Comparison of ENCODE assay signal across 2 cellular contexts in the genomic region with DNA sequence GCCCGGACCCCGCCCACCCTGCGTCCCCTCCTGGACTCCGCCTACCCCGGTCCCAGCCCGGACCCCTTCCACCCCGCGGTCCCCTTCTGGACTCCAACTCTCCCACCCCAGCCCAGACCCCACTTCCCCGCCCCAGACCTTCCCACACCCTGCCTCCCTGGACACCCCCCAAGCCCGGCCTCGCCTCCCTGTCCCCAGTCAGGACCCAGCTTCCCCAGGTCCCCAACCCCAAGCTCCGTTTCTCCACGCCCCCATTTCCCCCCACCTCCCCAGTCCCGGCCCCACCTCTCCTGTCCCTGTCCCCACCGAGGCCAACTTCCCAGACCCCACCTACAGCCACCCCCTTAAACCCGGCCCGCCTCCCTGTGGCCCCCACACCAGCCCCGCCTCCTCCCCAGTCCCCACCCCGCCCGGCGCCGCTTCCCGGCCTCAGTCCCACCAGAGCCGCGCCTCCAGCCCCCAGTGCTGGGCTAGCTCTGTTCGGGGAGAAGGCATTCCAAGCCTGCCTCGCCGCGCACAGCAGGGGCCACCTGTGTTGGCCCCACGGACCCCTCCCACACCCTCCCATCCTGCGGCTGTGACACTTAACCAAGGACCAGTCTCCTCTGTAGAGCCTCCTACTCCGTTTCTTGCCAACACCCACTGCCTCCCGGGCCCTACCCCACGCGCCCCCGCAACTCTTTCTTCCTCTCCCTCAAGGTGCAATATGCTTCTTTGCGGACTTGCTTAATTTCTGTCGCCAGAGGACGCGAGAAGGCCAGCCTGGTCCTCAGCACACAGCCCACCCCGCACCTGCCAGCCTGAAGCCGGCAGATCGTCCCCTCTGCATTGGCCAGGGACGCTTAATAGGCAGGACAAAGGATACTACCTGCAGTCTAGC.
TF ChIP-seq lines count a peak whose summit lies in the region.

No MANE protein-coding gene starts in this region.

TF ChIP-seq in SK-N-SH, 30 proteins besides CTCF, POLR2A, EP300 and RAD21 (continued from another document):
- no peak for TF ChIP-seq NFIC (IDR thresholded peaks at IDR 0.05; ENCODE audit: borderline replicate concordance)
- TF ChIP-seq POLR2AphosphoS5 (IDR thresholded peaks at IDR 0.05; ENCODE audit: low read depth, low read length) = no peak
- TF ChIP-seq, protein P1, sequence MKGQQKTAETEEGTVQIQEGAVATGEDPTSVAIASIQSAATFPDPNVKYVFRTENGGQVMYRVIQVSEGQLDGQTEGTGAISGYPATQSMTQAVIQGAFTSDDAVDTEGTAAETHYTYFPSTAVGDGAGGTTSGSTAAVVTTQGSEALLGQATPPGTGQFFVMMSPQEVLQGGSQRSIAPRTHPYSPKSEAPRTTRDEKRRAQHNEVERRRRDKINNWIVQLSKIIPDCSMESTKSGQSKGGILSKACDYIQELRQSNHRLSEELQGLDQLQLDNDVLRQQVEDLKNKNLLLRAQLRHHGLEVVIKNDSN (IDR thresholded peaks at IDR 0.05; ENCODE audit: borderline replicate concordance, low read depth) = no peak
- no peak for TF ChIP-seq TEAD4 (IDR thresholded peaks at IDR 0.05; ENCODE audit: borderline replicate concordance, insufficient read depth)
- TF ChIP-seq RCOR1 (IDR thresholded peaks at IDR 0.05; ENCODE audit: low read length) = no peak
- TF ChIP-seq TCF12 (IDR thresholded peaks at IDR 0.05) = no peak
- TF ChIP-seq SMC3 (IDR thresholded peaks at IDR 0.05; ENCODE audit: low read depth, low read length) = no peak
- TF ChIP-seq NRF1 (IDR thresholded peaks at IDR 0.05; ENCODE audit: low read depth, low read length) = no peak
- TF ChIP-seq GABPA (IDR thresholded peaks at IDR 0.05; ENCODE audit: low read depth) = no peak
- no peak for TF ChIP-seq RXRA (IDR thresholded peaks at IDR 0.05; ENCODE audit: borderline replicate concordance, low read depth)
- TF ChIP-seq MEF2A (IDR thresholded peaks at IDR 0.05; ENCODE audit: borderline replicate concordance, low read depth) = no peak
- TF ChIP-seq, protein P2, sequence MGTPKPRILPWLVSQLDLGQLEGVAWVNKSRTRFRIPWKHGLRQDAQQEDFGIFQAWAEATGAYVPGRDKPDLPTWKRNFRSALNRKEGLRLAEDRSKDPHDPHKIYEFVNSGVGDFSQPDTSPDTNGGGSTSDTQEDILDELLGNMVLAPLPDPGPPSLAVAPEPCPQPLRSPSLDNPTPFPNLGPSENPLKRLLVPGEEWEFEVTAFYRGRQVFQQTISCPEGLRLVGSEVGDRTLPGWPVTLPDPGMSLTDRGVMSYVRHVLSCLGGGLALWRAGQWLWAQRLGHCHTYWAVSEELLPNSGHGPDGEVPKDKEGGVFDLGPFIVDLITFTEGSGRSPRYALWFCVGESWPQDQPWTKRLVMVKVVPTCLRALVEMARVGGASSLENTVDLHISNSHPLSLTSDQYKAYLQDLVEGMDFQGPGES (IDR thresholded peaks at IDR 0.05; ENCODE audit: low read depth, low read length) = no peak
- TF ChIP-seq ELF1 (IDR thresholded peaks at IDR 0.05) = no peak
- TF ChIP-seq, protein P3, sequence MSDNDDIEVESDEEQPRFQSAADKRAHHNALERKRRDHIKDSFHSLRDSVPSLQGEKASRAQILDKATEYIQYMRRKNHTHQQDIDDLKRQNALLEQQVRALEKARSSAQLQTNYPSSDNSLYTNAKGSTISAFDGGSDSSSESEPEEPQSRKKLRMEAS (IDR thresholded peaks at IDR 0.05; ENCODE audit: low read depth) = no peak
- no peak for TF ChIP-seq SIN3A (IDR thresholded peaks at IDR 0.05; ENCODE audit: borderline replicate concordance, low read depth, low read length)
TF ChIP-seq in SK-N-SH: peak in this region for 0.

TF ChIP-seq in SK-N-SH treated with all-trans-retinoic acid at 6 μM for 48 hours, 23 proteins besides CTCF, POLR2A, EP300 and RAD21:
- TF ChIP-seq, protein P4, sequence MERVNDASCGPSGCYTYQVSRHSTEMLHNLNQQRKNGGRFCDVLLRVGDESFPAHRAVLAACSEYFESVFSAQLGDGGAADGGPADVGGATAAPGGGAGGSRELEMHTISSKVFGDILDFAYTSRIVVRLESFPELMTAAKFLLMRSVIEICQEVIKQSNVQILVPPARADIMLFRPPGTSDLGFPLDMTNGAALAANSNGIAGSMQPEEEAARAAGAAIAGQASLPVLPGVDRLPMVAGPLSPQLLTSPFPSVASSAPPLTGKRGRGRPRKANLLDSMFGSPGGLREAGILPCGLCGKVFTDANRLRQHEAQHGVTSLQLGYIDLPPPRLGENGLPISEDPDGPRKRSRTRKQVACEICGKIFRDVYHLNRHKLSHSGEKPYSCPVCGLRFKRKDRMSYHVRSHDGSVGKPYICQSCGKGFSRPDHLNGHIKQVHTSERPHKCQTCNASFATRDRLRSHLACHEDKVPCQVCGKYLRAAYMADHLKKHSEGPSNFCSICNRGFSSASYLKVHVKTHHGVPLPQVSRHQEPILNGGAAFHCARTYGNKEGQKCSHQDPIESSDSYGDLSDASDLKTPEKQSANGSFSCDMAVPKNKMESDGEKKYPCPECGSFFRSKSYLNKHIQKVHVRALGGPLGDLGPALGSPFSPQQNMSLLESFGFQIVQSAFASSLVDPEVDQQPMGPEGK (CRISPR knock-in tag; IDR thresholded peaks at IDR 0.05; ENCODE audit: borderline replicate concordance) = no peak
- no peak for TF ChIP-seq ZFP30 (CRISPR knock-in tag; IDR thresholded peaks at IDR 0.05)
- no peak for TF ChIP-seq TOX (CRISPR knock-in tag; IDR thresholded peaks at IDR 0.05; ENCODE audit: borderline replicate concordance)
- TF ChIP-seq, protein P5, sequence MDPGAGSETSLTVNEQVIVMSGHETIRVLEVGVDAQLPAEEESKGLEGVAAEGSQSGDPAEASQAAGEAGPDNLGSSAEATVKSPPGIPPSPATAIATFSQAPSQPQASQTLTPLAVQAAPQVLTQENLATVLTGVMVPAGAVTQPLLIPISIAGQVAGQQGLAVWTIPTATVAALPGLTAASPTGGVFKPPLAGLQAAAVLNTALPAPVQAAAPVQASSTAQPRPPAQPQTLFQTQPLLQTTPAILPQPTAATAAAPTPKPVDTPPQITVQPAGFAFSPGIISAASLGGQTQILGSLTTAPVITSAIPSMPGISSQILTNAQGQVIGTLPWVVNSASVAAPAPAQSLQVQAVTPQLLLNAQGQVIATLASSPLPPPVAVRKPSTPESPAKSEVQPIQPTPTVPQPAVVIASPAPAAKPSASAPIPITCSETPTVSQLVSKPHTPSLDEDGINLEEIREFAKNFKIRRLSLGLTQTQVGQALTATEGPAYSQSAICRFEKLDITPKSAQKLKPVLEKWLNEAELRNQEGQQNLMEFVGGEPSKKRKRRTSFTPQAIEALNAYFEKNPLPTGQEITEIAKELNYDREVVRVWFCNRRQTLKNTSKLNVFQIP (CRISPR knock-in tag; IDR thresholded peaks at IDR 0.05; ENCODE audit: borderline replicate concordance, low read depth) = no peak
- TF ChIP-seq TCF4 (CRISPR knock-in tag; IDR thresholded peaks at IDR 0.05; ENCODE audit: borderline replicate concordance) = no peak
- TF ChIP-seq, protein P6, sequence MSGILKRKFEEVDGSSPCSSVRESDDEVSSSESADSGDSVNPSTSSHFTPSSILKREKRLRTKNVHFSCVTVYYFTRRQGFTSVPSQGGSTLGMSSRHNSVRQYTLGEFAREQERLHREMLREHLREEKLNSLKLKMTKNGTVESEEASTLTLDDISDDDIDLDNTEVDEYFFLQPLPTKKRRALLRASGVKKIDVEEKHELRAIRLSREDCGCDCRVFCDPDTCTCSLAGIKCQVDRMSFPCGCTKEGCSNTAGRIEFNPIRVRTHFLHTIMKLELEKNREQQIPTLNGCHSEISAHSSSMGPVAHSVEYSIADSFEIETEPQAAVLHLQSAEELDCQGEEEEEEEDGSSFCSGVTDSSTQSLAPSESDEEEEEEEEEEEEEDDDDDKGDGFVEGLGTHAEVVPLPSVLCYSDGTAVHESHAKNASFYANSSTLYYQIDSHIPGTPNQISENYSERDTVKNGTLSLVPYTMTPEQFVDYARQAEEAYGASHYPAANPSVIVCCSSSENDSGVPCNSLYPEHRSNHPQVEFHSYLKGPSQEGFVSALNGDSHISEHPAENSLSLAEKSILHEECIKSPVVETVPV (CRISPR knock-in tag; IDR thresholded peaks at IDR 0.05) = no peak
- TF ChIP-seq, protein P7, sequence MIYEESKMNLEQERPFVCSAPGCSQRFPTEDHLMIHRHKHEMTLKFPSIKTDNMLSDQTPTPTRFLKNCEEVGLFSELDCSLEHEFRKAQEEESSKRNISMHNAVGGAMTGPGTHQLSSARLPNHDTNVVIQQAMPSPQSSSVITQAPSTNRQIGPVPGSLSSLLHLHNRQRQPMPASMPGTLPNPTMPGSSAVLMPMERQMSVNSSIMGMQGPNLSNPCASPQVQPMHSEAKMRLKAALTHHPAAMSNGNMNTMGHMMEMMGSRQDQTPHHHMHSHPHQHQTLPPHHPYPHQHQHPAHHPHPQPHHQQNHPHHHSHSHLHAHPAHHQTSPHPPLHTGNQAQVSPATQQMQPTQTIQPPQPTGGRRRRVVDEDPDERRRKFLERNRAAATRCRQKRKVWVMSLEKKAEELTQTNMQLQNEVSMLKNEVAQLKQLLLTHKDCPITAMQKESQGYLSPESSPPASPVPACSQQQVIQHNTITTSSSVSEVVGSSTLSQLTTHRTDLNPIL (CRISPR knock-in tag; IDR thresholded peaks at IDR 0.05; ENCODE audit: low read depth) = no peak
- TF ChIP-seq OSR1 (CRISPR knock-in tag; IDR thresholded peaks at IDR 0.05) = no peak
